In the genomic region with DNA sequence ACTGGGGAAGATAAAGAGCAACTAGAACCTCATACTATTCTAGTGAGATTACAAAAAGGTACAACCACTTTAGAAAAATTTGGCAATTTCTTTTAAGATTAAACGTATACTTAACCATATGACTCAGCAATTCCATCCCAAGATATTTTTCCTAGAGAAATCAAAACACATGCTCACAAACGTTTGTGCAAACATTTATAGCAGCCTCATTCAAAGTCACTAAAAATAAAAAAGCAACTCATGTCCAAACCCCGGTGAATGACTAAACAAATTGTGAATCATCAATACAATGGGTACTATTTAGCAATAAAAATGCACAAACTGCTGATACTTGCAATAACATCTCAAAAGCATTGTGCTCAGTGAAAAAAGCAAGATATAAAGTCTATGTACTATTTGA, we compare ENCODE assay signal across 17 cellular contexts.
DNase-seq lines count a peak whose midpoint lies in the region; ATAC-seq, FAIRE-seq and TF ChIP-seq lines count a peak whose summit lies in the region.
"Had no signal": no experiment of that assay in that cellular context is flagged by ENCODE, and none has a peak within 500 bp of the region (broad histone marks: within the 10 kb centered on the region; RNA-seq: fewer than 3 reads in every experiment).

No MANE protein-coding gene starts in this region.

- H3K79me2 ChIP-seq in K562 (ENCODE audit: control insufficient read depth, insufficient read depth, low read length): no peaks in the 10 kb centered on the region

- H2BK15ac ChIP-seq in IMR-90 (ENCODE audit: low read depth, low read length): 0 out of 3 replicates have a peak overlapping the region, but pooled peaks have one; percentile 91

- peak; percentile 70 for ATAC-seq in IMR-90 (ENCODE audit: low read depth)
- no peak for ATAC-seq in K562
- ATAC-seq in GM21529 (IDR thresholded peaks at IDR 0.05; ENCODE audit: unreplicated experiment): no peak
- ATAC-seq: gastrocnemius medialis; stimulated activated naive B cell treated with anti-CD40 and anti-IgM and Interleukin-4, amounts not matched to agents 10 μg/mL and 1 μg/mL and 100 μg/mL, for 72 hours had no signal

- POLR2A ChIA-PET in IMR-90 (lab: Charles Lee; ENCODE audit: unreplicated experiment): no interaction called here
- POLR2A ChIA-PET in K562 (lab: Yijun Ruan, JAX): no interaction called here
- POLR2A ChIA-PET in RWPE1 (lab: Yijun Ruan, JAX; ENCODE audit: low non-redundant PET): no interaction called here

- FAIRE-seq in K562 (lab: Jason Lieb, UNC) (no peak), D721Med (lab: Jason Lieb, UNC) (no peak)
- FAIRE-seq: keratinocyte had no signal

- H2AK5ac ChIP-seq in IMR-90 (ENCODE audit: low read depth, low read length): no peak overlapping the region

- H4K20me1 ChIP-seq in IMR-90 (ENCODE audit: insufficient read depth, low read length) (no peaks in the 10 kb centered on the region), K562 (replicated peaks; ENCODE audit: control insufficient read depth, insufficient read depth, low read length) (no peaks in the 10 kb centered on the region)

- TF ChIP-seq RAD21 in IMR-90 (IDR thresholded peaks at IDR 0.05; ENCODE audit: low read length) (no peak), K562 (CRISPR knock-in tag; conservative IDR thresholded peaks at IDR 0.05 in 1 of 2, IDR thresholded peaks at IDR 0.05 in 1 of 2) (no peak)

- BruUV-seq in IMR-90 (replicated peaks; lab: Mats Ljungman, UMichigan): no TSS peak
- BruUV-seq in K562 (replicated peaks; lab: Mats Ljungman, UMichigan): no TSS peak

- H3K27me3 ChIP-seq in IMR-90 (ENCODE audit: control insufficient read depth, insufficient read depth, low read length) (no peaks in the 10 kb centered on the region), K562 (ENCODE audit: control insufficient read depth in 2 of 2, insufficient read depth in 2 of 2, low read length in 2 of 2) (no peaks in the 10 kb centered on the region)
- H3K27me3 ChIP-seq: gastrocnemius medialis, Peyer's patch had no signal

- H4K91ac ChIP-seq in IMR-90 (ENCODE audit: insufficient read depth, low read depth, low read length): no peak overlapping the region

- DNase-seq in AG08396 (ENCODE audit: low spot score) (peak; percentile 32), IMR-90 (peak; percentile 88), K562 (ENCODE audit: extremely low read depth in 1 of 4, low spot score in 3 of 4) (no peak), hepatic stellate cell (ENCODE audit: low spot score) (peak; percentile 34), D721Med (ENCODE audit: insufficient read length, low spot score) (no peak), RWPE1 (ENCODE audit: low spot score) (no peak)
- DNase-seq in activated effector memory CD4-positive, alpha-beta T cell treated with anti-CD3 and anti-CD28 coated beads, Interleukin-2, amount 50 U/mL, for 16 hours: no peak
- DNase-seq: activated CD4-positive, alpha-beta memory T cell treated with anti-CD3 and anti-CD28 coated beads, Interleukin-2, amount 10 ng/mL, durations not matched to agents 7 days and 5 days; cerebellar nuclear complex; gastrocnemius medialis; NCI-H1417 treated with DMSO at 0.1 percent for 48 hours; NCI-H526; Peyer's patch; stimulated activated CD4-positive, alpha-beta T cell treated with anti-CD3 and anti-CD28 coated beads, Interleukin-4, amount 100 ng/mL, for 4 hours; stimulated activated naive B cell treated with anti-CD40 and anti-IgM and Interleukin-4, amounts not matched to agents 10 μg/mL and 1 μg/mL and 100 μg/mL, for 72 hours had no signal

- H3K4me2 ChIP-seq in IMR-90 (ENCODE audit: low read depth, low read length) (no peak overlapping the region), K562 (ENCODE audit: insufficient read depth, low read length) (no peak overlapping the region)

- dilution Hi-C loops in IMR-90 (cut with HindIII; ENCODE audit: low sequenced_read_pairs, unreplicated experiment): no loop called here

- H3K27ac ChIP-seq in IMR-90 (ENCODE audit: insufficient read depth, low read length): no peak overlapping the region
- no peak overlapping the region for H3K27ac ChIP-seq in K562 (ENCODE audit: extremely low read depth, low read depth, low read length)
- H3K27ac ChIP-seq in RWPE1: no peak overlapping the region
- H3K27ac ChIP-seq: Peyer's patch had no signal

- H4K5ac ChIP-seq in IMR-90 (ENCODE audit: low read depth, low read length): no peak overlapping the region; the same call in 1 of the 2 replicates

- H3K4me1 ChIP-seq in IMR-90 (ENCODE audit: control insufficient read depth, insufficient read depth, low read length) (peaks cover 5% of the 10 kb centered on the region; the same call in 1 of the 2 replicates), K562 (replicated peaks in 1 of 2; ENCODE audit: control insufficient read depth in 2 of 2, insufficient read depth in 2 of 2, low read length in 2 of 2) (no peaks in the 10 kb centered on the region)
- H3K4me1 ChIP-seq: gastrocnemius medialis had no signal

- no peak for TF ChIP-seq POLR2A in IMR-90 (IDR thresholded peaks at IDR 0.05; ENCODE audit: low read depth, low read length)
- TF ChIP-seq POLR2A in K562 (conservative IDR thresholded peaks at IDR 0.05): no peak

- H3K56ac ChIP-seq in IMR-90 (ENCODE audit: extremely low read depth, insufficient read depth, low read length): no peak overlapping the region

- peak overlapping the region; percentile 63; the same call in 1 of the 2 replicates for H2BK120ac ChIP-seq in IMR-90 (ENCODE audit: low read depth, low read length)

- peak overlapping the region; percentile 78; the same call in 1 of the 2 replicates for H3K4ac ChIP-seq in IMR-90 (ENCODE audit: low read depth, low read length)

- H2AFZ ChIP-seq in IMR-90 (replicated peaks; ENCODE audit: low read length, poor library complexity): no peak overlapping the region
- H2AFZ ChIP-seq in K562 (ENCODE audit: low read depth, low read length): no peak overlapping the region

- no peak overlapping the region for H2AK9ac ChIP-seq in IMR-90 (replicated peaks; ENCODE audit: low read depth, low read length, poor library complexity)

- H4K8ac ChIP-seq in IMR-90 (ENCODE audit: low read depth in 2 of 2, low read length in 2 of 2): peak overlapping the region in 1 of 2 experiments; percentile 38; a peak in 1 of 4 replicates

- H2BK5ac ChIP-seq in IMR-90 (ENCODE audit: low read depth, low read length, poor library complexity, severe bottlenecking): peak overlapping the region; percentile 84

- TF ChIP-seq CTCF in IMR-90 (conservative IDR thresholded peaks at IDR 0.05; ENCODE audit: low read depth, low read length) (no peak), K562 (IDR thresholded peaks at IDR 0.05 in 2 of 3, conservative IDR thresholded peaks at IDR 0.05 in 1 of 3; ENCODE audit: insufficient read depth in 2 of 3, low read depth in 1 of 3, low read length in 3 of 3) (no peak), D721Med (IDR thresholded peaks at IDR 0.05; ENCODE audit: insufficient read depth, missing control alignments) (no peak), RWPE1 (conservative IDR thresholded peaks at IDR 0.05; ENCODE audit: low read depth) (no peak)

- H3K79me1 ChIP-seq in IMR-90 (ENCODE audit: low read depth in 1 of 2, low read length in 2 of 2): no peaks in the 10 kb centered on the region

- no peak overlapping the region for H3K23ac ChIP-seq in IMR-90 (ENCODE audit: low read depth, low read length)

- in situ Hi-C loops in IMR-90 (cut with MboI; ENCODE audit: low sequenced_read_pairs) (no loop called here), K562 (cut with MboI) (no loop called here)

- H3K36me3 ChIP-seq in IMR-90 (ENCODE audit: control insufficient read depth, insufficient read depth, low read length) (no peaks in the 10 kb centered on the region), K562 (ENCODE audit: control insufficient read depth, insufficient read depth, low read length) (no peaks in the 10 kb centered on the region)
- H3K36me3 ChIP-seq: Peyer's patch had no signal

- no CpG with 5 or more reads among the region's 3 CpGs for WGBS in IMR-90 (ENCODE audit: extremely low coverage in 2 of 2, insufficient read length in 1 of 2), 2 experiments
- 0% methylated on average over 3 of the region's 3 CpGs for WGBS in K562 (ENCODE audit: insufficient coverage, low coverage, missing lambda C conversion rate)

- H3K9me1 ChIP-seq in IMR-90 (ENCODE audit: insufficient read depth, low read length) (no peaks in the 10 kb centered on the region), K562 (ENCODE audit: control insufficient read depth, insufficient read depth, low read length) (no peaks in the 10 kb centered on the region)

- peak overlapping the region; percentile 85; the same call in 1 of the 2 replicates for H3K18ac ChIP-seq in IMR-90 (ENCODE audit: low read depth, low read length)

- H3K9ac ChIP-seq in IMR-90 (ENCODE audit: low read depth, low read length) (no peak overlapping the region), K562 (ENCODE audit: insufficient read depth in 1 of 2, low read depth in 2 of 2, low read length in 2 of 2) (no peak overlapping the region)

- intact Hi-C loops in IMR-90 (cut with micrococcal nuclease) (no loop called here), K562 (cut with micrococcal nuclease) (no loop called here)

- CTCF ChIA-PET in IMR-90 (lab: Yijun Ruan, JAX) (no interaction called here), K562 (lab: Yijun Ruan, JAX; ENCODE audit: low intra/inter-chr PET ratio) (no interaction called here), RWPE1 (lab: Yijun Ruan, JAX) (no interaction called here)

- H3K4me3 ChIP-seq in IMR-90 (ENCODE audit: insufficient read depth, low read depth, low read length) (no peak overlapping the region), K562 (no peak overlapping the region)
- H3K4me3 ChIP-seq: gastrocnemius medialis, Peyer's patch had no signal

- no peak for TF ChIP-seq EP300 in K562 (IDR thresholded peaks at IDR 0.05; ENCODE audit: low read length)

- H3K14ac ChIP-seq in IMR-90 (replicated peaks; ENCODE audit: low read depth, low read length): no peak overlapping the region

- H2BK20ac ChIP-seq in IMR-90 (ENCODE audit: low read depth, low read length): peak overlapping the region; percentile 90; the same call in 1 of the 2 replicates

- no peaks in the 10 kb centered on the region for H3K9me3 ChIP-seq in IMR-90 (ENCODE audit: control insufficient read depth, insufficient read depth, low read length)
- H3K9me3 ChIP-seq in K562 (replicated peaks; ENCODE audit: control insufficient read depth, insufficient read depth, low read depth, low read length): no peaks in the 10 kb centered on the region
- H3K9me3 ChIP-seq: gastrocnemius medialis, Peyer's patch had no signal

TF ChIP-seq in K562, 482 proteins besides CTCF, POLR2A, EP300 and RAD21 (continues in another document):
- TF ChIP-seq ZNF316 (IDR thresholded peaks at IDR 0.05): peak; percentile 58

Comparison
In these comparisons a context has a peak if more than half of its experiments do, and no peak if none do; other contexts are left out.
1. DNase-seq: peak in AG08396 (single experiment), IMR-90 (single experiment) and hepatic stellate cell (single experiment); none in K562 (0 of 4), D721Med (single experiment), RWPE1 (single experiment) and activated effector memory CD4-positive, alpha-beta T cell treated with anti-CD3 and anti-CD28 coated beads, Interleukin-2, amount 50 U/mL, for 16 hours (single experiment).